ENCODE assay signal across 1 cellular context in genomic region chr1:146034976-146035469, GRCh38.
TF ChIP-seq lines count a peak whose summit lies in the region.

No MANE protein-coding gene starts in this region.

TF ChIP-seq in HepG2, 621 proteins besides CTCF, POLR2A, EP300 and RAD21 (continues in another document):
- TF ChIP-seq, protein P1, sequence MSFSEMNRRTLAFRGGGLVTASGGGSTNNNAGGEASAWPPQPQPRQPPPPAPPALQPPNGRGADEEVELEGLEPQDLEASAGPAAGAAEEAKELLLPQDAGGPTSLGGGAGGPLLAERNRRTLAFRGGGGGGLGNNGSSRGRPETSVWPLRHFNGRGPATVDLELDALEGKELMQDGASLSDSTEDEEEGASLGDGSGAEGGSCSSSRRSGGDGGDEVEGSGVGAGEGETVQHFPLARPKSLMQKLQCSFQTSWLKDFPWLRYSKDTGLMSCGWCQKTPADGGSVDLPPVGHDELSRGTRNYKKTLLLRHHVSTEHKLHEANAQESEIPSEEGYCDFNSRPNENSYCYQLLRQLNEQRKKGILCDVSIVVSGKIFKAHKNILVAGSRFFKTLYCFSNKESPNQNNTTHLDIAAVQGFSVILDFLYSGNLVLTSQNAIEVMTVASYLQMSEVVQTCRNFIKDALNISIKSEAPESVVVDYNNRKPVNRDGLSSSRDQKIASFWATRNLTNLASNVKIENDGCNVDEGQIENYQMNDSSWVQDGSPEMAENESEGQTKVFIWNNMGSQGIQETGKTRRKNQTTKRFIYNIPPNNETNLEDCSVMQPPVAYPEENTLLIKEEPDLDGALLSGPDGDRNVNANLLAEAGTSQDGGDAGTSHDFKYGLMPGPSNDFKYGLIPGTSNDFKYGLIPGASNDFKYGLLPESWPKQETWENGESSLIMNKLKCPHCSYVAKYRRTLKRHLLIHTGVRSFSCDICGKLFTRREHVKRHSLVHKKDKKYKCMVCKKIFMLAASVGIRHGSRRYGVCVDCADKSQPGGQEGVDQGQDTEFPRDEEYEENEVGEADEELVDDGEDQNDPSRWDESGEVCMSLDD (CRISPR knock-in tag; IDR thresholded peaks at IDR 0.05; ENCODE audit: borderline replicate concordance), result no peak
- no peak for TF ChIP-seq ZNF598 (CRISPR knock-in tag; IDR thresholded peaks at IDR 0.05; ENCODE audit: borderline replicate concordance)
- TF ChIP-seq, protein P2, sequence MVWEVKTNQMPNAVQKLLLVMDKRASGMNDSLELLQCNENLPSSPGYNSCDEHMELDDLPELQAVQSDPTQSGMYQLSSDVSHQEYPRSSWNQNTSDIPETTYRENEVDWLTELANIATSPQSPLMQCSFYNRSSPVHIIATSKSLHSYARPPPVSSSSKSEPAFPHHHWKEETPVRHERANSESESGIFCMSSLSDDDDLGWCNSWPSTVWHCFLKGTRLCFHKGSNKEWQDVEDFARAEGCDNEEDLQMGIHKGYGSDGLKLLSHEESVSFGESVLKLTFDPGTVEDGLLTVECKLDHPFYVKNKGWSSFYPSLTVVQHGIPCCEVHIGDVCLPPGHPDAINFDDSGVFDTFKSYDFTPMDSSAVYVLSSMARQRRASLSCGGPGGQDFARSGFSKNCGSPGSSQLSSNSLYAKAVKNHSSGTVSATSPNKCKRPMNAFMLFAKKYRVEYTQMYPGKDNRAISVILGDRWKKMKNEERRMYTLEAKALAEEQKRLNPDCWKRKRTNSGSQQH (CRISPR knock-in tag; IDR thresholded peaks at IDR 0.05; ENCODE audit: low read depth), result peak; percentile 23; the same call in 1 of the 2 replicates
- no peak for TF ChIP-seq STAT6 (CRISPR knock-in tag; IDR thresholded peaks at IDR 0.05; ENCODE audit: borderline replicate concordance)
- TF ChIP-seq, protein P3, sequence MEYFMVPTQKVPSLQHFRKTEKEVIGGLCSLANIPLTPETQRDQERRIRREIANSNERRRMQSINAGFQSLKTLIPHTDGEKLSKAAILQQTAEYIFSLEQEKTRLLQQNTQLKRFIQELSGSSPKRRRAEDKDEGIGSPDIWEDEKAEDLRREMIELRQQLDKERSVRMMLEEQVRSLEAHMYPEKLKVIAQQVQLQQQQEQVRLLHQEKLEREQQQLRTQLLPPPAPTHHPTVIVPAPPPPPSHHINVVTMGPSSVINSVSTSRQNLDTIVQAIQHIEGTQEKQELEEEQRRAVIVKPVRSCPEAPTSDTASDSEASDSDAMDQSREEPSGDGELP (IDR thresholded peaks at IDR 0.05; ENCODE audit: borderline replicate concordance, low read depth), result no peak
- no peak for TF ChIP-seq KAT8 (CRISPR knock-in tag; IDR thresholded peaks at IDR 0.05)
- no peak for TF ChIP-seq TRAFD1 (CRISPR knock-in tag; IDR thresholded peaks at IDR 0.05; ENCODE audit: borderline replicate concordance)
- no peak for TF ChIP-seq TOPORS (CRISPR knock-in tag; IDR thresholded peaks at IDR 0.05)
- no peak for TF ChIP-seq CBFB (CRISPR knock-in tag; IDR thresholded peaks at IDR 0.05)
- no peak for TF ChIP-seq ZNF331 (CRISPR knock-in tag; IDR thresholded peaks at IDR 0.05)
- no peak for TF ChIP-seq WIZ (CRISPR knock-in tag; IDR thresholded peaks at IDR 0.05)
- no peak for TF ChIP-seq YY1 (IDR thresholded peaks at IDR 0.05; ENCODE audit: insufficient read depth, insufficient replicate concordance, low read depth, low read length)
- TF ChIP-seq, protein P4, sequence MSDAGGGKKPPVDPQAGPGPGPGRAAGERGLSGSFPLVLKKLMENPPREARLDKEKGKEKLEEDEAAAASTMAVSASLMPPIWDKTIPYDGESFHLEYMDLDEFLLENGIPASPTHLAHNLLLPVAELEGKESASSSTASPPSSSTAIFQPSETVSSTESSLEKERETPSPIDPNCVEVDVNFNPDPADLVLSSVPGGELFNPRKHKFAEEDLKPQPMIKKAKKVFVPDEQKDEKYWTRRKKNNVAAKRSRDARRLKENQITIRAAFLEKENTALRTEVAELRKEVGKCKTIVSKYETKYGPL (CRISPR knock-in tag; IDR thresholded peaks at IDR 0.05), result no peak
- TF ChIP-seq ZNF816 (CRISPR knock-in tag; IDR thresholded peaks at IDR 0.05; ENCODE audit: borderline replicate concordance), result no peak
- peak; percentile 75; the same call in 1 of the 2 replicates for TF ChIP-seq ZKSCAN5 (CRISPR knock-in tag; IDR thresholded peaks at IDR 0.05)
- no peak for TF ChIP-seq NFE2 (CRISPR knock-in tag; IDR thresholded peaks at IDR 0.05)
- TF ChIP-seq, protein P5, sequence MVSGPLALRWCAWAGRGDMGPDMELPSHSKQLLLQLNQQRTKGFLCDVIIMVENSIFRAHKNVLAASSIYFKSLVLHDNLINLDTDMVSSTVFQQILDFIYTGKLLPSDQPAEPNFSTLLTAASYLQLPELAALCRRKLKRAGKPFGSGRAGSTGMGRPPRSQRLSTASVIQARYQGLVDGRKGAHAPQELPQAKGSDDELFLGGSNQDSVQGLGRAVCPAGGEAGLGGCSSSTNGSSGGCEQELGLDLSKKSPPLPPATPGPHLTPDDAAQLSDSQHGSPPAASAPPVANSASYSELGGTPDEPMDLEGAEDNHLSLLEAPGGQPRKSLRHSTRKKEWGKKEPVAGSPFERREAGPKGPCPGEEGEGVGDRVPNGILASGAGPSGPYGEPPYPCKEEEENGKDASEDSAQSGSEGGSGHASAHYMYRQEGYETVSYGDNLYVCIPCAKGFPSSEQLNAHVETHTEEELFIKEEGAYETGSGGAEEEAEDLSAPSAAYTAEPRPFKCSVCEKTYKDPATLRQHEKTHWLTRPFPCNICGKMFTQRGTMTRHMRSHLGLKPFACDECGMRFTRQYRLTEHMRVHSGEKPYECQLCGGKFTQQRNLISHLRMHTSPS (CRISPR knock-in tag; IDR thresholded peaks at IDR 0.05; ENCODE audit: low read depth), result no peak
- TF ChIP-seq ZNF33B (CRISPR knock-in tag; IDR thresholded peaks at IDR 0.05), result no peak
- 0 out of 2 replicates have a peak, but pooled peaks have one; percentile 13 for TF ChIP-seq ARNTL (CRISPR knock-in tag; IDR thresholded peaks at IDR 0.05)
- TF ChIP-seq MAFK (conservative IDR thresholded peaks at IDR 0.05 in 1 of 2, IDR thresholded peaks at IDR 0.05 in 1 of 2; ENCODE audit: low read length in 2 of 2), result no peak
- no peak for TF ChIP-seq HMGA1 (CRISPR knock-in tag; conservative IDR thresholded peaks at IDR 0.05)
- TF ChIP-seq RXRA (CRISPR knock-in tag; IDR thresholded peaks at IDR 0.05), result no peak
- 0 out of 2 replicates have a peak, but pooled peaks have one; percentile 9 for TF ChIP-seq ZNF580 (CRISPR knock-in tag; IDR thresholded peaks at IDR 0.05; ENCODE audit: borderline replicate concordance, low read depth)
- TF ChIP-seq UBTF (CRISPR knock-in tag; IDR thresholded peaks at IDR 0.05), result 0 out of 2 replicates have a peak, but pooled peaks have one; percentile 6
- TF ChIP-seq TSC22D2 (CRISPR knock-in tag; IDR thresholded peaks at IDR 0.05; ENCODE audit: borderline replicate concordance), result no peak
- TF ChIP-seq, protein P6, sequence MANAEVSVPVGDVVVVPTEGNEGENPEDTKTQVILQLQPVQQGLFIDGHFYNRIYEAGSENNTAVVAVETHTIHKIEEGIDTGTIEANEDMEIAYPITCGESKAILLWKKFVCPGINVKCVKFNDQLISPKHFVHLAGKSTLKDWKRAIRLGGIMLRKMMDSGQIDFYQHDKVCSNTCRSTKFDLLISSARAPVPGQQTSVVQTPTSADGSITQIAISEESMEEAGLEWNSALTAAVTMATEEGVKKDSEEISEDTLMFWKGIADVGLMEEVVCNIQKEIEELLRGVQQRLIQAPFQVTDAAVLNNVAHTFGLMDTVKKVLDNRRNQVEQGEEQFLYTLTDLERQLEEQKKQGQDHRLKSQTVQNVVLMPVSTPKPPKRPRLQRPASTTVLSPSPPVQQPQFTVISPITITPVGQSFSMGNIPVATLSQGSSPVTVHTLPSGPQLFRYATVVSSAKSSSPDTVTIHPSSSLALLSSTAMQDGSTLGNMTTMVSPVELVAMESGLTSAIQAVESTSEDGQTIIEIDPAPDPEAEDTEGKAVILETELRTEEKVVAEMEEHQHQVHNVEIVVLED (CRISPR knock-in tag; IDR thresholded peaks at IDR 0.05; ENCODE audit: borderline replicate concordance), result no peak
- TF ChIP-seq SRSF4 (IDR thresholded peaks at IDR 0.05; ENCODE audit: low read depth, low read length, poor library complexity, severe bottlenecking), result no peak
- TF ChIP-seq ZFAT (CRISPR knock-in tag; conservative IDR thresholded peaks at IDR 0.05), result peak; percentile 27; the same call in 1 of the 2 replicates
- peak; percentile 95 for TF ChIP-seq GFI1 (CRISPR knock-in tag; IDR thresholded peaks at IDR 0.05; ENCODE audit: borderline replicate concordance)
- TF ChIP-seq ASH2L (IDR thresholded peaks at IDR 0.05; ENCODE audit: insufficient read length, low read depth, low read length), result peak; percentile 56
- TF ChIP-seq ARID5B (CRISPR knock-in tag; IDR thresholded peaks at IDR 0.05), result no peak
- no peak for TF ChIP-seq ZNF343 (CRISPR knock-in tag; IDR thresholded peaks at IDR 0.05)
- TF ChIP-seq, protein P7, sequence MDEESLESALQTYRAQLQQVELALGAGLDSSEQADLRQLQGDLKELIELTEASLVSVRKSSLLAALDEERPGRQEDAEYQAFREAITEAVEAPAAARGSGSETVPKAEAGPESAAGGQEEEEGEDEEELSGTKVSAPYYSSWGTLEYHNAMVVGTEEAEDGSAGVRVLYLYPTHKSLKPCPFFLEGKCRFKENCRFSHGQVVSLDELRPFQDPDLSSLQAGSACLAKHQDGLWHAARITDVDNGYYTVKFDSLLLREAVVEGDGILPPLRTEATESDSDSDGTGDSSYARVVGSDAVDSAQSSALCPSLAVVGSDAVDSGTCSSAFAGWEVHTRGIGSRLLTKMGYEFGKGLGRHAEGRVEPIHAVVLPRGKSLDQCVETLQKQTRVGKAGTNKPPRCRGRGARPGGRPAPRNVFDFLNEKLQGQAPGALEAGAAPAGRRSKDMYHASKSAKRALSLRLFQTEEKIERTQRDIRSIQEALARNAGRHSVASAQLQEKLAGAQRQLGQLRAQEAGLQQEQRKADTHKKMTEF (CRISPR knock-in tag; IDR thresholded peaks at IDR 0.05), result no peak
